8 cellular contexts compared by ENCODE assay signal in genomic region chr17:17694229-17695081, GRCh38. TPM values are rescaled to one million over a fixed set of nuclear protein-coding genes. Genes with fewer than 3 reads are reported as not detected.
DNase-seq lines count a peak whose midpoint lies in the region; ATAC-seq, FAIRE-seq and TF ChIP-seq lines count a peak whose summit lies in the region.

No MANE protein-coding gene starts in this region.

- TF ChIP-seq EP300 in HepG2 (IDR thresholded peaks at IDR 0.05; ENCODE audit: low read depth in 2 of 2, low read length in 2 of 2) = no peak
- TF ChIP-seq EP300 in HepG2 (CRISPR knock-in tag; IDR thresholded peaks at IDR 0.05; ENCODE audit: borderline replicate concordance) = no peak

- peak; percentile 91 for FAIRE-seq in GM12892 (lab: Jason Lieb, UNC)
- no peak for FAIRE-seq in HepG2 (lab: Jason Lieb, UNC)

- H3K27ac ChIP-seq in coronary artery = peak overlapping the region; percentile 98
- H3K27ac ChIP-seq in HepG2 (ENCODE audit: extremely low read length, insufficient read depth, low read length) = peak overlapping the region; percentile 93

- BruUV-seq in HepG2 (replicated peaks; lab: Mats Ljungman, UMichigan) = TSS peak; percentile 86

- TF ChIP-seq POLR2A in GM12892 (IDR thresholded peaks at IDR 0.05; ENCODE audit: low read depth, low read length) = peak; percentile 49; the same call in 1 of the 2 replicates
- peak; percentile 55 to 70 for TF ChIP-seq POLR2A in HepG2 (IDR thresholded peaks at IDR 0.05; ENCODE audit: insufficient read depth in 1 of 2, low read depth in 2 of 2, low read length in 2 of 2)

- H4K20me1 ChIP-seq in HepG2 (ENCODE audit: insufficient read depth, low read length) = peaks cover 24% of the 10 kb centered on the region; the same call in 1 of the 2 replicates

- H3K27me3 Mint-ChIP-seq in activated CD4-positive, alpha-beta T cell treated with anti-CD3 and anti-CD28 coated beads, Interleukin-2, amount 10 ng/mL, durations not matched to agents 24 days and 14 days = no peaks in the 10 kb centered on the region

- H3K9me3 Mint-ChIP-seq in activated CD4-positive, alpha-beta T cell treated with anti-CD3 and anti-CD28 coated beads, Interleukin-2, amount 10 ng/mL, durations not matched to agents 24 days and 14 days = no peaks in the 10 kb centered on the region

- no peak; the same call in none of the 2 replicates for TF ChIP-seq RAD21 in HepG2 (CRISPR knock-in tag; IDR thresholded peaks at IDR 0.05)

- no peak overlapping the region for H2AFZ ChIP-seq in HepG2 (ENCODE audit: low read length)

- POLR2A ChIA-PET in HepG2 (lab: Yijun Ruan, JAX) = interaction anchor here (1.0 to 3.9 kb wide), 10 partner anchors 12 to 146 kb away, joined by 3 to 45 read pairs (median 7); partner anchors contain the start of genes RAI1 and SREBF1

- H3K4me2 ChIP-seq in HepG2 (ENCODE audit: low read depth, low read length) = peak overlapping the region; percentile 98

- H3K79me2 ChIP-seq in HepG2 (ENCODE audit: insufficient read depth, low read length) = peaks cover 87% of the 10 kb centered on the region

- no peaks in the 10 kb centered on the region; a peak in 1 of 5 replicates for H3K27me3 ChIP-seq in HepG2 (ENCODE audit: control insufficient read depth in 1 of 2, insufficient read depth in 2 of 2, low read length in 2 of 2)

- peaks cover 71% of the 10 kb centered on the region for H3K4me1 ChIP-seq in HepG2 (ENCODE audit: insufficient read depth, low read length)

- H3K36me3 Mint-ChIP-seq in activated CD4-positive, alpha-beta T cell treated with anti-CD3 and anti-CD28 coated beads, Interleukin-2, amount 10 ng/mL, durations not matched to agents 24 days and 14 days (ENCODE audit: low read depth) = no peaks in the 10 kb centered on the region

- H3K36me3 ChIP-seq in HepG2 (replicated peaks in 1 of 2; ENCODE audit: control insufficient read depth in 1 of 2, insufficient read depth in 2 of 2, low read length in 2 of 2) = no peaks in the 10 kb centered on the region; a peak in 1 of 5 replicates

- 4% methylated on average over 7 of the region's 87 CpGs for WGBS in HepG2 (ENCODE audit: low lambda C conversion rate)

- ATAC-seq in HG02642 (IDR thresholded peaks at IDR 0.05; ENCODE audit: poor library complexity, unreplicated experiment) = peak; percentile 56
- peak; percentile 35 for ATAC-seq in HepG2

- H3K4me3 ChIP-seq in coronary artery (peak overlapping the region; percentile 80), HepG2 (replicated peaks in 1 of 3; ENCODE audit: insufficient read depth in 1 of 3, low read depth in 2 of 3, low read length in 3 of 3) (peak overlapping the region; percentile 74 to 87 (median 80))

- TF ChIP-seq CTCF in coronary artery (IDR thresholded peaks at IDR 0.05) = no peak
- no peak for TF ChIP-seq CTCF in HepG2 (CRISPR knock-in tag; IDR thresholded peaks at IDR 0.05)

- H3K4me3 Mint-ChIP-seq in activated CD4-positive, alpha-beta T cell treated with anti-CD3 and anti-CD28 coated beads, Interleukin-2, amount 10 ng/mL, durations not matched to agents 24 days and 14 days = peak overlapping the region; percentile 90

- no peaks in the 10 kb centered on the region for H3K9me3 ChIP-seq in HepG2 (ENCODE audit: low read length)

- DNase-seq in GM12892 (ENCODE audit: insufficient read length) = peak; percentile 75
- DNase-seq in NCI-H226 = peak; percentile 85
- peak; percentile 93 for DNase-seq in activated CD4-positive, alpha-beta T cell treated with anti-CD3 and anti-CD28 coated beads, Interleukin-2, amount 10 ng/mL, durations not matched to agents 24 days and 14 days
- DNase-seq in coronary artery (ENCODE audit: low spot score) = peak; percentile 89
- peak; percentile 45 for DNase-seq in HepG2 (ENCODE audit: low spot score)
- peak; percentile 44 to 57 for DNase-seq in stimulated activated CD4-positive, alpha-beta T cell treated with anti-CD3 and anti-CD28 coated beads, Interleukin-2, amount 100 ng/mL, for 48 hours
- no peak for DNase-seq in NCI-H774 (lab: John Stamatoyannopoulos, UW)

- CTCF ChIA-PET in HepG2 (lab: Yijun Ruan, JAX; ENCODE audit: low intra/inter-chr PET ratio, low total read pairs) = no interaction called here

- intact Hi-C loops in activated CD4-positive, alpha-beta T cell treated with anti-CD3 and anti-CD28 coated beads, Interleukin-2, amount 10 ng/mL, durations not matched to agents 24 days and 14 days (cut with micrococcal nuclease) = loop anchor here (1.0 to 5.0 kb wide), 2 partner anchors 11 to 338 kb away; no protein-coding TSS in a partner anchor
- intact Hi-C loops in HepG2 (cut with micrococcal nuclease; ENCODE audit: unreplicated experiment) = loop anchor here (2.0 kb wide), 1 partner anchor 16 kb away; no protein-coding TSS in a partner anchor

- in situ Hi-C loops in HepG2 (cut with HindIII; ENCODE audit: extremely low pct_ligation_motif_present, low pct_unique_long_range_greater_than_20kb) = no loop called here

- H3K4me1 Mint-ChIP-seq in activated CD4-positive, alpha-beta T cell treated with anti-CD3 and anti-CD28 coated beads, Interleukin-2, amount 10 ng/mL, durations not matched to agents 24 days and 14 days = peaks cover 56% of the 10 kb centered on the region

- H3K9ac ChIP-seq in HepG2 (ENCODE audit: insufficient read depth, low read depth, low read length) = peak overlapping the region; percentile 82

- peak overlapping the region; percentile 97 for H3K27ac Mint-ChIP-seq in activated CD4-positive, alpha-beta T cell treated with anti-CD3 and anti-CD28 coated beads, Interleukin-2, amount 10 ng/mL, durations not matched to agents 24 days and 14 days

TF ChIP-seq in HepG2, 621 proteins besides CTCF, POLR2A, EP300 and RAD21 (continues in another document):
- TF ChIP-seq ZNF790 (CRISPR knock-in tag; IDR thresholded peaks at IDR 0.05; ENCODE audit: borderline replicate concordance) = 0 out of 2 replicates have a peak, but pooled peaks have one; percentile 16
- 0 out of 2 replicates have a peak, but pooled peaks have one; percentile 18 for TF ChIP-seq MAF1 (CRISPR knock-in tag; IDR thresholded peaks at IDR 0.05; ENCODE audit: borderline replicate concordance)
- 0 out of 2 replicates have a peak, but pooled peaks have one; percentile 9 for TF ChIP-seq ZNF784 (CRISPR knock-in tag; IDR thresholded peaks at IDR 0.05; ENCODE audit: borderline replicate concordance)
- TF ChIP-seq ZNF704 (CRISPR knock-in tag; IDR thresholded peaks at IDR 0.05; ENCODE audit: borderline replicate concordance) = 0 out of 2 replicates have a peak, but pooled peaks have one; percentile 8
- TF ChIP-seq ZNF160 (CRISPR knock-in tag; IDR thresholded peaks at IDR 0.05) = 0 out of 2 replicates have a peak, but pooled peaks have one; percentile 12
- TF ChIP-seq ZSCAN21 (CRISPR knock-in tag; IDR thresholded peaks at IDR 0.05; ENCODE audit: borderline replicate concordance) = peak; percentile 9; the same call in 1 of the 2 replicates

RNA-seq across cellular contexts. Expression of gene RAI1, which starts 13.2 kb away (rescaled TPM):
- 5.7 TPM for polyA plus RNA-seq in GM12892 (2012; ENCODE audit: missing spikeins)
- total RNA-seq in activated CD4-positive, alpha-beta T cell treated with anti-CD3 and anti-CD28 coated beads, Interleukin-2, amount 10 ng/mL, durations not matched to agents 24 days and 14 days = 30.1 and 34.5 TPM in 2 replicates
- total RNA-seq in HepG2 (2016; rRNA removed; fragmentation: Illumina TruSeq; extraction: Trizol) = 5.1 and 5.2 TPM in 2 replicates
- total RNA-seq in HepG2 (2016; cell fraction: cytosol; rRNA removed; fragmentation: Illumina TruSeq; extraction: Trizol; ENCODE audit: low read depth) = 2.6 and 3.4 TPM in 2 replicates
- 5.2 and 5.4 TPM in 2 replicates for total RNA-seq in HepG2 (2016; cell fraction: insoluble cytoplasmic fraction; rRNA removed; fragmentation: Illumina TruSeq; extraction: Trizol)
- 4.3 and 5.6 TPM in 2 replicates for total RNA-seq in HepG2 (2016; cell fraction: membrane; rRNA removed; fragmentation: Illumina TruSeq; extraction: Trizol)
- 7.2 and 9.2 TPM in 2 replicates for total RNA-seq in HepG2 (2016; cell fraction: nucleus; rRNA removed; fragmentation: Illumina TruSeq; extraction: Trizol)
- 3.4 and 3.9 TPM in 2 replicates for polyA plus RNA-seq in HepG2 (2011; rRNA removed)
- 1.9 and 2.7 TPM in 2 replicates for polyA plus RNA-seq in HepG2 (2011; cell fraction: cytosol; rRNA removed)
- 15.5 and 22.7 TPM in 2 replicates for polyA plus RNA-seq in HepG2 (2011; cell fraction: nucleus; rRNA removed)
- polyA plus RNA-seq in HepG2 (2012) = 6.0 and 9.1 TPM in 2 replicates
- 3.8 and 4.7 TPM in 2 replicates for polyA plus RNA-seq in HepG2 (2016; cell fraction: cytosol; fragmentation: Illumina TruSeq; extraction: Trizol; ENCODE audit: low read depth)
- 8.3 and 10.1 TPM in 2 replicates for polyA plus RNA-seq in HepG2 (2016; cell fraction: insoluble cytoplasmic fraction; fragmentation: Illumina TruSeq; extraction: Trizol; ENCODE audit: low read depth)
- 5.1 and 5.2 TPM in 2 replicates for polyA plus RNA-seq in HepG2 (2016; cell fraction: membrane; fragmentation: Illumina TruSeq; extraction: Trizol; ENCODE audit: low read depth)
- polyA plus RNA-seq in HepG2 (2016; cell fraction: nucleus; fragmentation: Illumina TruSeq; extraction: Trizol; ENCODE audit: insufficient read depth, low read depth) = 24.6 and 26.3 TPM in 2 replicates
- 7.4 and 12.2 TPM in 2 replicates for polyA minus RNA-seq in HepG2 (2011; rRNA and poly(A)+ RNA removed; ENCODE audit: low replicate concordance)
- 6.2 and 6.7 TPM in 2 replicates for polyA minus RNA-seq in HepG2 (2011; cell fraction: cytosol; rRNA and poly(A)+ RNA removed)
- polyA minus RNA-seq in HepG2 (2011; cell fraction: nucleus; rRNA and poly(A)+ RNA removed) = 9.0 and 12.1 TPM in 2 replicates
